ENCODE assay signal across 1 cellular context in genomic region chr16:11669380-11670146, GRCh38.
TF ChIP-seq lines count a peak whose summit lies in the region.

No MANE protein-coding gene starts in this region.

TF ChIP-seq in HepG2, 621 proteins besides CTCF, POLR2A, EP300 and RAD21 (continued from another document):
- TF ChIP-seq ZNF350 (CRISPR knock-in tag; IDR thresholded peaks at IDR 0.05; ENCODE audit: borderline replicate concordance, low read depth) (0 out of 2 replicates have a peak, but pooled peaks have one; percentile 17), ZNF18 (CRISPR knock-in tag; IDR thresholded peaks at IDR 0.05; ENCODE audit: insufficient replicate concordance) (no peak), ZNF318 (CRISPR knock-in tag; IDR thresholded peaks at IDR 0.05) (no peak), ZNF605 (CRISPR knock-in tag; IDR thresholded peaks at IDR 0.05) (no peak), SMAD1 (CRISPR knock-in tag; IDR thresholded peaks at IDR 0.05; ENCODE audit: borderline replicate concordance, low read depth) (0 out of 2 replicates have a peak, but pooled peaks have one; percentile 34), CENPT (CRISPR knock-in tag; IDR thresholded peaks at IDR 0.05; ENCODE audit: low read depth) (no peak), HNF1B (CRISPR knock-in tag; IDR thresholded peaks at IDR 0.05) (0 out of 2 replicates have a peak, but pooled peaks have one; percentile 34), GTF3A (CRISPR knock-in tag; conservative IDR thresholded peaks at IDR 0.05) (no peak), PRPF4 (IDR thresholded peaks at IDR 0.05; ENCODE audit: low read depth, low read length, poor library complexity, severe bottlenecking) (no peak), CREM (IDR thresholded peaks at IDR 0.05) (no peak), CREM (CRISPR knock-in tag; IDR thresholded peaks at IDR 0.05) (no peak), ZNF550 (CRISPR knock-in tag; IDR thresholded peaks at IDR 0.05; ENCODE audit: borderline replicate concordance) (no peak), ZBTB34 (CRISPR knock-in tag; IDR thresholded peaks at IDR 0.05) (no peak), ZNF501 (CRISPR knock-in tag; IDR thresholded peaks at IDR 0.05) (peak; percentile 29; the same call in 1 of the 2 replicates), GPBP1L1 (CRISPR knock-in tag; IDR thresholded peaks at IDR 0.05) (no peak), ZMYM3 (CRISPR knock-in tag; IDR thresholded peaks at IDR 0.05) (peak; percentile 92), ZNF687 (CRISPR knock-in tag; IDR thresholded peaks at IDR 0.05) (peak; percentile 24; the same call in 1 of the 2 replicates)
